ENCODE assay signal across 9 cellular contexts in genomic region chr6:160767647-160768019, GRCh38.
A peak's percentile ranks its signal among the peaks of the same experiment; 100 is the strongest.
DNase-seq lines count a peak whose midpoint lies in the region; ATAC-seq, FAIRE-seq and TF ChIP-seq lines count a peak whose summit lies in the region.
"Had no signal": no experiment of that assay in that cellular context is flagged by ENCODE, and none has a peak within 500 bp of the region (broad histone marks: within the 10 kb centered on the region; RNA-seq: fewer than 3 reads in every experiment).

No MANE protein-coding gene starts in this region.

- H3K36me3 Mint-ChIP-seq in astrocyte (ENCODE audit: low read depth, unreplicated experiment) (no peaks in the 10 kb centered on the region), nephron progenitor cell (ENCODE audit: low read depth) (peaks cover 2% of the 10 kb centered on the region)

- no peak for DNase-seq in astrocyte (ENCODE audit: low read depth)
- DNase-seq in nephron progenitor cell: no peak
- DNase-seq in amniotic stem cell (lab: John Stamatoyannopoulos, UW): no peak
- DNase-seq in foreskin fibroblast: no peak
- DNase-seq in sciatic nerve (ENCODE audit: low spot score): no peak

- no peak for TF ChIP-seq CTCF in astrocyte (IDR thresholded peaks at IDR 0.05; ENCODE audit: insufficient read depth, low read depth, low read length)
- TF ChIP-seq CTCF in nephron progenitor cell (IDR thresholded peaks at IDR 0.05): no peak
- no peak for TF ChIP-seq CTCF in foreskin fibroblast (IDR thresholded peaks at IDR 0.05; ENCODE audit: low read depth, low read length)

- H3K4me1 Mint-ChIP-seq in astrocyte (ENCODE audit: low read depth, unreplicated experiment) (no peaks in the 10 kb centered on the region), nephron progenitor cell (peaks cover 4% of the 10 kb centered on the region)

- no peaks in the 10 kb centered on the region for H3K4me1 ChIP-seq in astrocyte (ENCODE audit: insufficient read depth, low read length)

- H3K4me2 ChIP-seq in astrocyte (ENCODE audit: low read length): peak overlapping the region; percentile 93

- no peak overlapping the region for H2AFZ ChIP-seq in astrocyte (ENCODE audit: low read depth, low read length)

- H3K4me3 Mint-ChIP-seq in astrocyte (ENCODE audit: unreplicated experiment) (peak overlapping the region; percentile 89), nephron progenitor cell (peak overlapping the region; percentile 92)

- H3K36me3 ChIP-seq in astrocyte (ENCODE audit: insufficient read depth, low read length): no peaks in the 10 kb centered on the region

- intact Hi-C loops in sciatic nerve (cut with DNase I): no loop called here

- H3K27ac Mint-ChIP-seq in astrocyte (ENCODE audit: unreplicated experiment): no peak overlapping the region
- H3K27ac Mint-ChIP-seq in nephron progenitor cell: no peak overlapping the region

- H4K20me1 ChIP-seq in astrocyte (ENCODE audit: insufficient read depth, low read length): no peaks in the 10 kb centered on the region

- H3K79me2 ChIP-seq in astrocyte (ENCODE audit: insufficient read depth, low read length): no peaks in the 10 kb centered on the region

- H3K9ac ChIP-seq in astrocyte (ENCODE audit: low read length): no peak overlapping the region

- H3K27me3 Mint-ChIP-seq in astrocyte (ENCODE audit: low read depth, unreplicated experiment) (peaks cover 6% of the 10 kb centered on the region), nephron progenitor cell (ENCODE audit: low read depth, poor library complexity) (peaks cover 16% of the 10 kb centered on the region)

- no peak for FAIRE-seq in astrocyte (lab: Jason Lieb, UNC)
- FAIRE-seq: islet of Langerhans had no signal

- peak; percentile 12 for ATAC-seq in GM18861 (IDR thresholded peaks at IDR 0.05; ENCODE audit: unreplicated experiment)
- peak; percentile 9 for ATAC-seq in HG02678 (IDR thresholded peaks at IDR 0.05; ENCODE audit: unreplicated experiment)
- no peak for ATAC-seq in HG03095 (IDR thresholded peaks at IDR 0.05; ENCODE audit: unreplicated experiment)
- no peak for ATAC-seq in sciatic nerve

- no peaks in the 10 kb centered on the region for H3K9me3 ChIP-seq in astrocyte (ENCODE audit: insufficient read depth, low read depth, low read length)

- H3K4me3 ChIP-seq in astrocyte (ENCODE audit: insufficient read depth, low read depth, low read length) (no peak overlapping the region), foreskin fibroblast (ENCODE audit: low read depth in 1 of 2, low read length in 2 of 2) (peak overlapping the region in 1 of 2 donors; percentile 44)

- no peaks in the 10 kb centered on the region for H3K27me3 ChIP-seq in astrocyte (ENCODE audit: insufficient read depth, low read length)

- no peak overlapping the region for H3K27ac ChIP-seq in astrocyte (ENCODE audit: low read depth, low read length)

- no peaks in the 10 kb centered on the region for H3K9me3 Mint-ChIP-seq in astrocyte (ENCODE audit: unreplicated experiment)
- peaks cover 4% of the 10 kb centered on the region for H3K9me3 Mint-ChIP-seq in nephron progenitor cell

Comparison
In these comparisons a context has a peak if more than half of its experiments do, and no peak if none do; other contexts are left out.
1. ATAC-seq: peak in GM18861 (single experiment) and HG02678 (single experiment); none in HG03095 (single experiment) and sciatic nerve (single experiment).